Comparison of ENCODE assay signal across 8 cellular contexts in the genomic region with DNA sequence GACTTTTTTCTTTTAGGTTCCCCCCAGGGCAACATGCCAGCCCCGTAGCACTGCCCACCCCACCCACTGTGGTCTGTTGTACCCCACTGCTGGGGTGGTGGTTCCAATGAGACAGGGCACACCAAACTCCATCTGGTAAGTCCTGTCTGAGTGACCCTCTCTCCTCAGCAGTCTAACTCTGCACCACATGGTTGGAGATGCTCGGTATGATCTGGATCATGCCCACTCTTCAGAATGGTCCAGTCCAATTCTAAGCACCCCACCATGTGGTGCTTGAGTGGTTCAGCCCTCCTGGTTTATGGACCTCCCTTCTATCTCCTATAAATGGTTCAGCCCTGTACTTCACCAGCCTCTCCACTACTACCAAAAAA. TPM values are rescaled to one million over a fixed set of nuclear protein-coding genes. Genes with fewer than 3 reads are reported as not detected.
DNase-seq lines count a peak whose midpoint lies in the region; ATAC-seq and TF ChIP-seq lines count a peak whose summit lies in the region.

No MANE protein-coding gene starts in this region.

- H3K4me3 ChIP-seq in Karpas-422 (ENCODE audit: low read length) = peak overlapping the region; percentile 88; the same call in 1 of the 2 replicates

- no peak for DNase-seq in CD4-positive, alpha-beta T cell
- DNase-seq in Karpas-422 (peak; percentile 88), naive B cell (no peak), pons (ENCODE audit: low spot score) (no peak), mucosa of gallbladder (ENCODE audit: low spot score) (no peak)
- no peak for DNase-seq in activated naive CD8-positive, alpha-beta T cell treated with anti-CD3 and anti-CD28 coated beads, Interleukin-2, amount 50 U/mL, for 24 hours

- H3K4me2 ChIP-seq in Karpas-422 (ENCODE audit: low read depth, low read length, poor library complexity, severe bottlenecking) = peak overlapping the region; percentile 96

- no peaks in the 10 kb centered on the region for H3K9me3 Mint-ChIP-seq in CD4-positive, alpha-beta T cell
- H3K9me3 Mint-ChIP-seq in activated naive CD8-positive, alpha-beta T cell treated with anti-CD3 and anti-CD28 coated beads, Interleukin-2, amount 50 U/mL, for 24 hours = no peaks in the 10 kb centered on the region
- peaks cover 0 to 4% (median 0%) of the 10 kb centered on the region in 7 donors for H3K9me3 Mint-ChIP-seq in naive B cell

- H3K27ac ChIP-seq in CD4-positive, alpha-beta T cell (ENCODE audit: low read depth, low read length) = peak overlapping the region; percentile 100
- peak overlapping the region; percentile 95 for H3K27ac ChIP-seq in Karpas-422 (ENCODE audit: low read length)

- CTCF ChIA-PET in CD4-positive, alpha-beta T cell (lab: Charles Lee) = no interaction called here

- H3K79me2 ChIP-seq in Karpas-422 (ENCODE audit: low read length) = peaks cover 31% of the 10 kb centered on the region

- no peak for TF ChIP-seq CTCF in CD4-positive, alpha-beta T cell (IDR thresholded peaks at IDR 0.05)

- H3K27me3 Mint-ChIP-seq in CD4-positive, alpha-beta T cell = peaks cover 10% of the 10 kb centered on the region
- H3K27me3 Mint-ChIP-seq in activated naive CD8-positive, alpha-beta T cell treated with anti-CD3 and anti-CD28 coated beads, Interleukin-2, amount 50 U/mL, for 24 hours = no peaks in the 10 kb centered on the region
- no peaks in the 10 kb centered on the region for H3K27me3 Mint-ChIP-seq in naive B cell

- intact Hi-C loops in CD4-positive, alpha-beta T cell (cut with DNase I, micrococcal nuclease) = loop anchor here (5.0 to 10.0 kb wide), 6 partner anchors 153 to 605 kb away; a partner anchor contains a TSS

- no peaks in the 10 kb centered on the region for H3K9me3 ChIP-seq in CD4-positive, alpha-beta T cell (ENCODE audit: control insufficient read depth, low read length)
- H3K9me3 ChIP-seq in Karpas-422 (ENCODE audit: low read length) = no peaks in the 10 kb centered on the region

- H3K4me3 Mint-ChIP-seq in CD4-positive, alpha-beta T cell = peak overlapping the region; percentile 85
- peak overlapping the region; percentile 91 for H3K4me3 Mint-ChIP-seq in activated naive CD8-positive, alpha-beta T cell treated with anti-CD3 and anti-CD28 coated beads, Interleukin-2, amount 50 U/mL, for 24 hours
- H3K4me3 Mint-ChIP-seq in naive B cell = peak overlapping the region in 2 of 8 donors; percentile 54 to 94

- H3K36me3 Mint-ChIP-seq in CD4-positive, alpha-beta T cell (ENCODE audit: low read depth) = peaks cover 55% of the 10 kb centered on the region
- peaks cover 4% of the 10 kb centered on the region for H3K36me3 Mint-ChIP-seq in activated naive CD8-positive, alpha-beta T cell treated with anti-CD3 and anti-CD28 coated beads, Interleukin-2, amount 50 U/mL, for 24 hours (ENCODE audit: low read depth)
- no peaks in the 10 kb centered on the region for H3K36me3 Mint-ChIP-seq in naive B cell

- no peak overlapping the region for H2AFZ ChIP-seq in Karpas-422 (ENCODE audit: low read length)

- H3K36me3 ChIP-seq in Karpas-422 (ENCODE audit: insufficient read depth, low read length) = no peaks in the 10 kb centered on the region

- POLR2A ChIA-PET in CD4-positive, alpha-beta T cell (lab: Charles Lee) = interaction anchor here (10.1 kb wide), 1 partner anchor 17 kb away, joined by 79 read pairs; a partner anchor contains a TSS

- no peaks in the 10 kb centered on the region for H3K27me3 ChIP-seq in CD4-positive, alpha-beta T cell (ENCODE audit: control insufficient read depth, insufficient read depth, low read length)
- no peaks in the 10 kb centered on the region for H3K27me3 ChIP-seq in Karpas-422 (ENCODE audit: low read length)

- ATAC-seq in CD4-positive, alpha-beta T cell (ENCODE audit: poor library complexity) = no peak
- ATAC-seq in activated naive CD8-positive, alpha-beta T cell treated with anti-CD3 and anti-CD28 coated beads, Interleukin-2, amount 50 U/mL, for 24 hours = no peak
- ATAC-seq in naive B cell (ENCODE audit: low read depth in 2 of 2) (no peak), GM18858 (IDR thresholded peaks at IDR 0.05; ENCODE audit: unreplicated experiment) (no peak), HG02981 (IDR thresholded peaks at IDR 0.05; ENCODE audit: unreplicated experiment) (no peak)

- H3K4me1 Mint-ChIP-seq in CD4-positive, alpha-beta T cell (ENCODE audit: low read depth) = peaks cover 63% of the 10 kb centered on the region
- H3K4me1 Mint-ChIP-seq in activated naive CD8-positive, alpha-beta T cell treated with anti-CD3 and anti-CD28 coated beads, Interleukin-2, amount 50 U/mL, for 24 hours = peaks cover 57% of the 10 kb centered on the region
- peaks cover 74 to 88% (median 78%) of the 10 kb centered on the region in 3 donors for H3K4me1 Mint-ChIP-seq in naive B cell

- peak overlapping the region; percentile 92 for H3K9ac ChIP-seq in Karpas-422 (ENCODE audit: low read length)

- H3K9me2 ChIP-seq in Karpas-422 (replicated peaks; ENCODE audit: insufficient read depth, low read length) = no peaks in the 10 kb centered on the region

- peak overlapping the region; percentile 90 for H3K27ac Mint-ChIP-seq in CD4-positive, alpha-beta T cell
- peak overlapping the region; percentile 99 for H3K27ac Mint-ChIP-seq in activated naive CD8-positive, alpha-beta T cell treated with anti-CD3 and anti-CD28 coated beads, Interleukin-2, amount 50 U/mL, for 24 hours
- H3K27ac Mint-ChIP-seq in naive B cell = peak overlapping the region; percentile 33 to 100 (median 99)

- H3K4me1 ChIP-seq in Karpas-422 (ENCODE audit: low read length) = peaks cover 61% of the 10 kb centered on the region

- no peaks in the 10 kb centered on the region; the same call in 1 of the 2 replicates for H4K20me1 ChIP-seq in Karpas-422 (ENCODE audit: insufficient read depth, low read depth, low read length)

RNA-seq across cellular contexts. Expression of a gene that starts 5.9 kb away (rescaled TPM):
- 100 to 1,000 TPM; 189 to 191 TPM for total RNA-seq in CD4-positive, alpha-beta T cell
- total RNA-seq in Karpas-422 (2014; rRNA removed; shearing (Covaris generic); ENCODE audit: low replicate concordance) = 11.9 and 34.6 TPM in 2 replicates
- 1 to 10 TPM in 3 of 6 donors, under 1 TPM in 3; 0.04 to 1.9 (median 0.99) TPM for polyA plus RNA-seq in naive B cell (ENCODE audit: low read depth in 6 of 6)
- 52.5 TPM for total RNA-seq in mucosa of gallbladder

RNA-seq across cellular contexts. Expression of a gene that starts 15.0 kb away (rescaled TPM):
- total RNA-seq in CD4-positive, alpha-beta T cell = 10 to 100 TPM; 29.3 to 29.6 TPM
- 0.69 and 1.4 TPM in 2 replicates for total RNA-seq in Karpas-422 (2014; rRNA removed; shearing (Covaris generic); ENCODE audit: low replicate concordance)
- under 1 TPM in 1 of 6 donors, not detected in 5; 0.68 TPM for polyA plus RNA-seq in naive B cell (ENCODE audit: low read depth in 6 of 6)
- total RNA-seq in mucosa of gallbladder = 5.8 TPM

RNA-seq across cellular contexts. Expression of a gene that starts 17.5 kb away (rescaled TPM):
- 10 to 100 TPM; 15.4 to 16.3 TPM for total RNA-seq in CD4-positive, alpha-beta T cell
- 313 and 321 TPM in 2 replicates for total RNA-seq in Karpas-422 (2014; rRNA removed; shearing (Covaris generic); ENCODE audit: low replicate concordance)
- polyA plus RNA-seq in naive B cell (ENCODE audit: low read depth in 6 of 6) = 100 to 1,000 TPM; 121 to 158 (median 136) TPM
- total RNA-seq in mucosa of gallbladder = 79.0 TPM

RNA-seq across cellular contexts. Expression of a gene that starts 17.9 kb away (rescaled TPM):
- 1 to 10 TPM; 8.7 TPM for total RNA-seq in CD4-positive, alpha-beta T cell
- total RNA-seq in Karpas-422 (2014; rRNA removed; shearing (Covaris generic); ENCODE audit: low replicate concordance) = 8.5 and 10.9 TPM in 2 replicates
- polyA plus RNA-seq in naive B cell (ENCODE audit: low read depth in 6 of 6) = 1 to 10 TPM; 3.4 to 5.2 (median 3.7) TPM
- total RNA-seq in mucosa of gallbladder = 21.9 TPM

RNA-seq across cellular contexts. Expression of a gene that starts 48.7 kb away (rescaled TPM):
- 100 to 1,000 TPM; 263 to 297 TPM for total RNA-seq in CD4-positive, alpha-beta T cell
- total RNA-seq in Karpas-422 (2014; rRNA removed; shearing (Covaris generic); ENCODE audit: low replicate concordance) = 191 and 346 TPM in 2 replicates
- 1 to 10 TPM in 5 of 6 donors, under 1 TPM in 1; 0.06 to 8.0 (median 3.4) TPM for polyA plus RNA-seq in naive B cell (ENCODE audit: low read depth in 6 of 6)
- 127 TPM for total RNA-seq in mucosa of gallbladder
